In the genomic region with DNA sequence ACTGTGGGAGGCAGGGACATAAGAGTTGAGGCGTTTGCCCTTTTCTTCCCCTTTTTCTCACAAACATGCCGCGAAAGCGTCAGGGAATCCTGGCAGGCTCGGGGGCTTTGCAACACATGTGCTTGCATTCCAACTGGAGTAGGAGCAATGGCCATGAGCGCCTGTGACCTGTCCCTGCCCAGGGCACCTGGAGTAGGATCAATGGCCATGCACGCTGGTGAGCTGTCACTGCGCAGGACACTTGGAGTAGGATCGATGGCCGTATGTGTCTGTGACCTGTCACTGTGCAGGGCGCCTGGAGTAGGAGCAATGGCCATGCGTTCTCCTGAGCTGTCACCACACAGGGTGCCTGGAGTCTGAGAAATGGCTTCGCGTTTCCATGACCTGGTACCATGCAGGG, we compare ENCODE assay signal across 15 cellular contexts. TPM values are rescaled to one million over a fixed set of nuclear protein-coding genes. Genes with fewer than 3 reads are reported as not detected.
"Had no signal": no experiment of that assay in that cellular context is flagged by ENCODE, and none has a peak within 500 bp of the region (broad histone marks: within the 10 kb centered on the region; RNA-seq: fewer than 3 reads in every experiment).

No MANE protein-coding gene starts in this region.

RNA-seq across cellular contexts. Expression of a gene that starts 55.6 kb away (rescaled TPM):
- total RNA-seq: activated B cell treated with CpG ODN at 0.5 μM for 24 hours; activated CD4-positive, alpha-beta memory T cell treated with anti-CD3 and anti-CD28 coated beads for 36 hours; activated CD4-positive, alpha-beta memory T cell treated with anti-CD3 and anti-CD28 coated beads, Interleukin-2, amount 10 ng/mL, durations not matched to agents 7 days and 5 days; activated CD4-positive, alpha-beta T cell treated with anti-CD3 and anti-CD28 coated beads for 36 hours; activated CD4-positive, alpha-beta T cell treated with anti-CD3 and anti-CD28 coated beads, Interleukin-2, amount 10 ng/mL, durations not matched to agents 24 days and 14 days; activated CD4-positive, alpha-beta T cell treated with anti-CD3 and anti-CD28 coated beads, Interleukin-2, amount 10 ng/mL, durations not matched to agents 7 days and 5 days; activated CD8-positive, alpha-beta memory T cell treated with anti-CD3 and anti-CD28 coated beads for 36 hours; activated CD8-positive, alpha-beta memory T cell treated with anti-CD3 and anti-CD28 coated beads, Interleukin-2, amount 10 ng/mL, durations not matched to agents 7 days and 5 days; activated CD8-positive, alpha-beta T cell treated with anti-CD3 and anti-CD28 coated beads for 36 hours; activated CD8-positive, alpha-beta T cell treated with anti-CD3 and anti-CD28 coated beads, Interleukin-2, amount 10 ng/mL, durations not matched to agents 7 days and 5 days; T-cell; T-helper 1 cell treated with Interleukin-12 subunit alpha and Interleukin-12 subunit beta and Interleukin-4 antibody, amounts not matched to agents 30 ng/mL and 1 ng/mL, for 36 hours; T-helper 17 cell; T-helper 2 cell treated with Interferon-gamma antibody and Interleukin-4, amounts not matched to agents 100 ng/mL and 5 ng/mL, for 36 hours; WTC11 had no signal
